ENCODE assay signal across 8 cellular contexts in the genomic region with DNA sequence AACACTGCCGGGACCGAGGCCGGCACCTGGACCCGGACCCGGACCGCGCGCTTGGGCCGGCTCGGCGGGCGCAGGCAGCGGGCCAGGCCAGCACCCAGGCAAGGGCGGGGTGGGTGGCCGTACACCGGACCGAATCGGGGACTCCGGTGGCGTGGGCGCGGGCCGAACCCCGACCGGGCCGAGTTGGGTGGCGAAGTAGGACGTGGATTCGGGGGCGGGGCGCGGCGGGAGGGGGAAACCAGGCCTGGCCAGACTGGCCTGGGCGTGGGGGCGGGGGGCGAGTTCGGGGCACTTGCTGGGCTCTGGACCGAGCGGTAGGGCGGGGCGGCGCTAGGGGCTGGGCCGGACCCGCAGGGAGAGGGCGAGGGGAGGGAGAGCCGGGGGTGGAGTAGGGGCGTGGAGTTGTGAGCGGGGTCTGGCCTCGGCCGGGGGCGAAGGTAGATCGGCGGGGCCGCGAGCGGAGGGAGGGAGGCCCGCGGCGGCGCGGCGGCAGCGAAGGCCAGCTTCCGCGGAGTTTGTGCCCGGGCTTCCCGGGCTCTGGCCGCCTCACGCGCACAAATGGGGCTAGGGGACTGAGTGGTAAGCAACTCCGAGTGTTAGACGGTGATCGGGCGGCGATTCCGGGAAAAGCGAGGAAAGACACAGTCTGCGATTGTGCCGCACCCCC. TPM values are rescaled to one million over a fixed set of nuclear protein-coding genes. Genes with fewer than 3 reads are reported as not detected.
A peak's percentile ranks its signal among the peaks of the same experiment; 100 is the strongest.
DNase-seq lines count a peak whose midpoint lies in the region; ATAC-seq and TF ChIP-seq lines count a peak whose summit lies in the region.

No MANE protein-coding gene starts in this region.

- H3K36me3 ChIP-seq in H7 (replicated peaks; ENCODE audit: control insufficient read depth, insufficient read depth, low read length) (no peaks in the 10 kb centered on the region), skeletal muscle satellite cell (ENCODE audit: insufficient read depth, low read length) (no peaks in the 10 kb centered on the region)

- no peak for TF ChIP-seq CTCF in osteocyte (IDR thresholded peaks at IDR 0.05)

- peak; percentile 37 for DNase-seq in ACHN
- peak; percentile 95 for DNase-seq in H7
- DNase-seq in activated T-cell treated with anti-CD3 and anti-CD28 coated beads, Interleukin-2, amount 50 U/mL, for 4 hours = no peak
- peak; percentile 71 to 89 (median 87) for DNase-seq in right cardiac atrium
- DNase-seq in osteocyte (ENCODE audit: extremely low spot score, unreplicated experiment) = no peak

- no peaks in the 10 kb centered on the region for H3K9me3 Mint-ChIP-seq in activated T-cell treated with anti-CD3 and anti-CD28 coated beads, Interleukin-2, amount 50 U/mL, for 4 hours
- H3K9me3 Mint-ChIP-seq in osteocyte (ENCODE audit: unreplicated experiment) = peaks cover 5% of the 10 kb centered on the region

- H3K4me2 ChIP-seq in skeletal muscle satellite cell (ENCODE audit: low read length) = no peak overlapping the region

- H3K27me3 Mint-ChIP-seq in activated T-cell treated with anti-CD3 and anti-CD28 coated beads, Interleukin-2, amount 50 U/mL, for 4 hours (ENCODE audit: low read depth) = no peaks in the 10 kb centered on the region
- no peaks in the 10 kb centered on the region for H3K27me3 Mint-ChIP-seq in osteocyte (ENCODE audit: unreplicated experiment)

- in situ Hi-C loops in ACHN (cut with HindIII; ENCODE audit: low pct_ligation_motif_present, low pct_unique_long_range_greater_than_20kb, low sequenced_read_pairs) = no loop called here

- no peaks in the 10 kb centered on the region for H3K36me3 Mint-ChIP-seq in activated T-cell treated with anti-CD3 and anti-CD28 coated beads, Interleukin-2, amount 50 U/mL, for 4 hours (ENCODE audit: insufficient read depth)
- H3K36me3 Mint-ChIP-seq in osteocyte (ENCODE audit: unreplicated experiment) = no peaks in the 10 kb centered on the region

- peak overlapping the region; percentile 79 for H3K4me3 Mint-ChIP-seq in activated T-cell treated with anti-CD3 and anti-CD28 coated beads, Interleukin-2, amount 50 U/mL, for 4 hours
- H3K4me3 Mint-ChIP-seq in osteocyte (ENCODE audit: unreplicated experiment) = no peak overlapping the region

- H3K4me3 ChIP-seq in H7 (ENCODE audit: insufficient read depth, low read depth, low read length) (peak overlapping the region; percentile 59), right cardiac atrium (ENCODE audit: low read length) (peak overlapping the region; percentile 63), skeletal muscle satellite cell (ENCODE audit: low read length) (peak overlapping the region; percentile 70)

- H3K4me1 Mint-ChIP-seq in activated T-cell treated with anti-CD3 and anti-CD28 coated beads, Interleukin-2, amount 50 U/mL, for 4 hours (ENCODE audit: low read depth) = peaks cover 12% of the 10 kb centered on the region
- H3K4me1 Mint-ChIP-seq in osteocyte (ENCODE audit: unreplicated experiment) = peaks cover 11% of the 10 kb centered on the region

- H3K27ac Mint-ChIP-seq in osteocyte (ENCODE audit: unreplicated experiment) = no peak overlapping the region

- H3K27me3 ChIP-seq in H7 (ENCODE audit: control insufficient read depth, insufficient read depth, low read length) = peaks cover 74% of the 10 kb centered on the region
- H3K27me3 ChIP-seq in right cardiac atrium (ENCODE audit: control insufficient read depth, insufficient read depth) = no peaks in the 10 kb centered on the region
- H3K27me3 ChIP-seq in skeletal muscle satellite cell (ENCODE audit: control insufficient read depth, insufficient read depth, low read length) = no peaks in the 10 kb centered on the region

- intact Hi-C loops in right cardiac atrium (cut with DNase I) = no loop called here

- ATAC-seq in activated T-cell treated with anti-CD3 and anti-CD28 coated beads, Interleukin-2, amount 50 U/mL, for 4 hours = no peak
- peak; percentile 55 to 68 for ATAC-seq in right cardiac atrium
- ATAC-seq in HG02763 (IDR thresholded peaks at IDR 0.05; ENCODE audit: unreplicated experiment) = no peak
- ATAC-seq in GM19395 (IDR thresholded peaks at IDR 0.05; ENCODE audit: unreplicated experiment) = no peak

- 1% methylated on average over 69 of the region's 79 CpGs for WGBS in right cardiac atrium

- no peaks in the 10 kb centered on the region for H3K4me1 ChIP-seq in right cardiac atrium (ENCODE audit: control insufficient read depth, insufficient read depth, low read length)
- H3K4me1 ChIP-seq in skeletal muscle satellite cell (ENCODE audit: control insufficient read depth, insufficient read depth, low read length) = no peaks in the 10 kb centered on the region

- no peaks in the 10 kb centered on the region for H3K9me3 ChIP-seq in right cardiac atrium (ENCODE audit: control insufficient read depth, low read length)
- no peaks in the 10 kb centered on the region for H3K9me3 ChIP-seq in skeletal muscle satellite cell (replicated peaks; ENCODE audit: low read length)

- H3K27ac ChIP-seq in right cardiac atrium (ENCODE audit: low read length) = peak overlapping the region; percentile 2

- H3K9ac ChIP-seq in skeletal muscle satellite cell (ENCODE audit: low read depth, low read length) = peak overlapping the region; percentile 41

RNA-seq across cellular contexts. Expression of gene BCORL1, which starts 1.8 kb away (rescaled TPM):
- 2.4 and 2.5 TPM in 2 replicates for total RNA-seq in H7 (2014; rRNA removed; shearing (Covaris generic))
- total RNA-seq in activated T-cell treated with anti-CD3 and anti-CD28 coated beads, Interleukin-2, amount 50 U/mL, for 4 hours = 1 to 10 TPM; 7.9 to 9.0 (median 8.8) TPM
- total RNA-seq in right cardiac atrium (10 to 100 TPM; 10.9 to 13.8 (median 11.5) TPM), osteocyte (22.9 and 24.6 TPM in 2 replicates)
- 5.0 TPM for polyA plus RNA-seq in right cardiac atrium
- total RNA-seq in skeletal muscle satellite cell (2012; rRNA removed) = 2.0 TPM in 2 replicates

Comparison
In these comparisons a context has a peak if more than half of its experiments do, and no peak if none do; other contexts are left out.
1. DNase-seq: peak in ACHN (single experiment), H7 (single experiment) and right cardiac atrium (3 of 3); none in activated T-cell treated with anti-CD3 and anti-CD28 coated beads, Interleukin-2, amount 50 U/mL, for 4 hours (single experiment) and osteocyte (single experiment).
2. ATAC-seq: peak in right cardiac atrium (2 of 2); none in activated T-cell treated with anti-CD3 and anti-CD28 coated beads, Interleukin-2, amount 50 U/mL, for 4 hours (0 of 2), HG02763 (single experiment) and GM19395 (single experiment).
3. Peak in every context shown above with its lines, with median percentiles within 50 percentile points of each other: H3K4me3 ChIP-seq.